In genomic region chr19:4352701-4353121, GRCh38 we compare ENCODE assay signal across 8 cellular contexts. TPM values are rescaled to one million over a fixed set of nuclear protein-coding genes. Genes with fewer than 3 reads are reported as not detected.
DNase-seq lines count a peak whose midpoint lies in the region; ATAC-seq, FAIRE-seq and TF ChIP-seq lines count a peak whose summit lies in the region.

No MANE protein-coding gene starts in this region.

- DNase-seq in Calu3 (peak; percentile 59), LHCN-M2 (ENCODE audit: low read depth) (peak; percentile 64), T-helper 1 cell (peak in 3 of 5 donors; percentile 27 to 47 (median 46)), body of pancreas (peak in 1 of 4 donors; percentile 51), keratinocyte (ENCODE audit: low read depth, low spot score) (no peak)
- peak in 2 of 3 experiments; percentile 49 to 57 for DNase-seq in stimulated activated CD4-positive, alpha-beta T cell treated with anti-CD3 and anti-CD28 coated beads, TNF-alpha, amount 100 ng/mL, for 24 hours (ENCODE audit: low read depth in 3 of 3)

- H3K36me3 Mint-ChIP-seq in Calu3 (ENCODE audit: insufficient read depth, unreplicated experiment), result peaks cover 9% of the 10 kb centered on the region

- H3K4me3 ChIP-seq in body of pancreas (no peak overlapping the region), keratinocyte (ENCODE audit: control insufficient read depth in 2 of 3, extremely low read depth in 1 of 3, insufficient read depth in 2 of 3, low read depth in 1 of 3, low read length in 3 of 3) (no peak overlapping the region)

- no peak overlapping the region for H3K4me2 ChIP-seq in keratinocyte (ENCODE audit: control insufficient read depth, extremely low read depth, insufficient read depth, low read depth, low read length)

- CTCF ChIA-PET in Calu3 (lab: Charles Lee), result interaction anchor here (0.6 to 2.0 kb wide), 13 partner anchors 10 to 1054 kb away, joined by 3 to 39 read pairs (median 4); partner anchors contain the start of genes CHAF1A and MPND

- H3K4me3 Mint-ChIP-seq in Calu3 (ENCODE audit: low read depth, unreplicated experiment), result no peak overlapping the region

- no peaks in the 10 kb centered on the region for H3K4me1 ChIP-seq in body of pancreas
- H3K4me1 ChIP-seq in keratinocyte (ENCODE audit: control insufficient read depth, extremely low read depth, insufficient read depth, low read length), result no peaks in the 10 kb centered on the region

- no peak for FAIRE-seq in keratinocyte (lab: Jason Lieb, UNC)

- H3K36me3 ChIP-seq in body of pancreas (replicated peaks in 1 of 2; ENCODE audit: insufficient read depth in 1 of 2, low read depth in 2 of 2), result no peaks in the 10 kb centered on the region
- no peaks in the 10 kb centered on the region for H3K36me3 ChIP-seq in keratinocyte (ENCODE audit: control insufficient read depth in 2 of 2, extremely low read depth in 1 of 2, insufficient read depth in 2 of 2, low read length in 2 of 2)

- TF ChIP-seq POLR2A in body of pancreas (IDR thresholded peaks at IDR 0.05), result no peak

- no peaks in the 10 kb centered on the region for H3K9me3 Mint-ChIP-seq in Calu3 (ENCODE audit: low read depth, unreplicated experiment)

- BruUV-seq in Calu3 (replicated peaks; lab: Mats Ljungman, UMichigan), result no TSS peak

- H3K9me3 ChIP-seq in body of pancreas (no peaks in the 10 kb centered on the region), keratinocyte (ENCODE audit: control insufficient read depth, low read depth, low read length) (no peaks in the 10 kb centered on the region)

- H3K27ac ChIP-seq in body of pancreas, result no peak overlapping the region
- no peak overlapping the region for H3K27ac ChIP-seq in keratinocyte (ENCODE audit: control insufficient read depth, insufficient read depth, low read length)

- ATAC-seq in body of pancreas (peak; percentile 67), GM18873 (IDR thresholded peaks at IDR 0.05; ENCODE audit: low FRiP score, unreplicated experiment) (no peak), GM18511 (IDR thresholded peaks at IDR 0.05; ENCODE audit: unreplicated experiment) (no peak)

- intact Hi-C loops in Calu3 (cut with micrococcal nuclease; ENCODE audit: unreplicated experiment), result loop anchor here (2.0 kb wide), 1 partner anchor 86 kb away; no protein-coding TSS in a partner anchor
- intact Hi-C loops in body of pancreas (cut with DNase I), result loop anchor here (5.0 kb wide), 1 partner anchor 85 kb away; no protein-coding TSS in a partner anchor

- WGBS in body of pancreas, 2 donors, result 33 to 35% methylated on average over 8 to 9 of the region's 9 CpGs

- H3K9ac ChIP-seq in keratinocyte (ENCODE audit: control insufficient read depth, extremely low read depth, insufficient read depth, low read length), result no peak overlapping the region

- dilution Hi-C loops in keratinocyte (cut with MboI; ENCODE audit: extremely low pct_ligation_motif_present, low sequenced_read_pairs), result no loop called here

- H3K27me3 ChIP-seq in body of pancreas, result no peaks in the 10 kb centered on the region
- no peaks in the 10 kb centered on the region for H3K27me3 ChIP-seq in keratinocyte (ENCODE audit: control insufficient read depth, extremely low read depth, insufficient read depth, low read length)

- H3K27ac Mint-ChIP-seq in Calu3 (ENCODE audit: unreplicated experiment), result no peak overlapping the region

- H3K79me2 ChIP-seq in keratinocyte (ENCODE audit: control insufficient read depth, insufficient read depth, low read length), result no peaks in the 10 kb centered on the region

- peak; percentile 68 for TF ChIP-seq CTCF in Calu3 (IDR thresholded peaks at IDR 0.05; ENCODE audit: unreplicated experiment)
- peak; percentile 43 to 97 (median 85) for TF ChIP-seq CTCF in body of pancreas (IDR thresholded peaks at IDR 0.05)
- peak; percentile 73 to 74 (median 74) for TF ChIP-seq CTCF in keratinocyte (optimal IDR thresholded peaks at IDR 0.05 in 1 of 3, IDR thresholded peaks at IDR 0.05 in 1 of 3, conservative IDR thresholded peaks at IDR 0.05 in 1 of 3; ENCODE audit: extremely low read depth in 1 of 3, insufficient read depth in 2 of 3, low read length in 3 of 3)

- no peaks in the 10 kb centered on the region for H3K4me1 Mint-ChIP-seq in Calu3 (ENCODE audit: low read depth, unreplicated experiment)

- no peaks in the 10 kb centered on the region for H4K20me1 ChIP-seq in keratinocyte (ENCODE audit: control insufficient read depth, extremely low read depth, insufficient read depth, low read length)

- no peak overlapping the region for H2AFZ ChIP-seq in keratinocyte (ENCODE audit: control insufficient read depth, low read length)

- H3K27me3 Mint-ChIP-seq in Calu3 (ENCODE audit: unreplicated experiment), result no peaks in the 10 kb centered on the region

- no peaks in the 10 kb centered on the region for H3K9me1 ChIP-seq in keratinocyte (ENCODE audit: control insufficient read depth, extremely low read depth, insufficient read depth, low read length)

RNA-seq across cellular contexts. Expression of gene MPND, which starts 9.3 kb away (rescaled TPM):
- total RNA-seq in Calu3 (2022), result 15.3 and 21.1 TPM in 2 replicates
- 1.2 and 5.1 TPM in 2 replicates for total RNA-seq in LHCN-M2 (2014; rRNA removed)
- polyA plus RNA-seq in LHCN-M2 (2012), result 15.1 TPM
- 1 to 10 TPM in 1 of 2 donors, under 1 TPM in 1; 0.99 to 7.5 TPM for total RNA-seq in body of pancreas
- 4.2 to 4.7 TPM (median 4.6 TPM) in 3 replicates for polyA plus RNA-seq in keratinocyte
- 2.8 TPM for polyA plus RNA-seq in keratinocyte (2011; ENCODE audit: low read depth)
- polyA plus RNA-seq in keratinocyte (2011; cell fraction: cytosol; rRNA removed), result 2.7 and 5.3 TPM in 2 replicates
- polyA plus RNA-seq in keratinocyte (2011; cell fraction: nucleus; rRNA removed), result 2.4 TPM in 2 replicates
- polyA plus RNA-seq in keratinocyte (2012; ENCODE audit: low replicate concordance), result 5.7 and 11.4 TPM in 2 replicates
- polyA minus RNA-seq in keratinocyte, result 2.0 to 7.9 TPM (median 2.3 TPM) in 3 replicates
- polyA minus RNA-seq in keratinocyte (2011; cell fraction: cytosol; rRNA and poly(A)+ RNA removed), result 8.1 TPM
- polyA minus RNA-seq in keratinocyte (2011; cell fraction: nucleus; rRNA and poly(A)+ RNA removed), result 0.85 and 2.7 TPM in 2 replicates

RNA-seq across cellular contexts. Expression of gene STAP2, which starts 14.1 kb away (rescaled TPM):
- total RNA-seq in Calu3 (2022), result 28.7 and 30.5 TPM in 2 replicates
- 1.1 and 2.9 TPM in 2 replicates for total RNA-seq in LHCN-M2 (2014; rRNA removed)
- polyA plus RNA-seq in LHCN-M2 (2012), result 3.8 TPM
- total RNA-seq in body of pancreas, result 10 to 100 TPM; 17.9 to 31.0 TPM
- 53.8 to 80.5 TPM (median 60.0 TPM) in 3 replicates for polyA plus RNA-seq in keratinocyte
- 70.3 TPM for polyA plus RNA-seq in keratinocyte (2011; ENCODE audit: low read depth)
- 37.9 and 84.3 TPM in 2 replicates for polyA plus RNA-seq in keratinocyte (2011; cell fraction: cytosol; rRNA removed)
- 70.9 and 84.1 TPM in 2 replicates for polyA plus RNA-seq in keratinocyte (2011; cell fraction: nucleus; rRNA removed)
- 54.3 and 57.7 TPM in 2 replicates for polyA plus RNA-seq in keratinocyte (2012; ENCODE audit: low replicate concordance)
- 38.9 to 51.1 TPM (median 39.6 TPM) in 3 replicates for polyA minus RNA-seq in keratinocyte
- polyA minus RNA-seq in keratinocyte (2011; cell fraction: cytosol; rRNA and poly(A)+ RNA removed), result 77.9 TPM
- polyA minus RNA-seq in keratinocyte (2011; cell fraction: nucleus; rRNA and poly(A)+ RNA removed), result 23.1 and 24.4 TPM in 2 replicates

RNA-seq across cellular contexts. Expression of gene SH3GL1, which starts 47.6 kb away (rescaled TPM):
- 40.7 and 42.0 TPM in 2 replicates for total RNA-seq in Calu3 (2022)
- total RNA-seq in LHCN-M2 (2014; rRNA removed), result 208 and 261 TPM in 2 replicates
- polyA plus RNA-seq in LHCN-M2 (2012), result 177 TPM
- total RNA-seq in body of pancreas, result 10 to 100 TPM; 20.4 to 22.6 TPM
- polyA plus RNA-seq in keratinocyte, result 47.4 to 61.0 TPM (median 52.7 TPM) in 3 replicates
- polyA plus RNA-seq in keratinocyte (2011; ENCODE audit: low read depth), result 51.2 TPM
- polyA plus RNA-seq in keratinocyte (2011; cell fraction: cytosol; rRNA removed), result 43.2 and 91.3 TPM in 2 replicates
- polyA plus RNA-seq in keratinocyte (2011; cell fraction: nucleus; rRNA removed), result 46.9 and 63.8 TPM in 2 replicates
- 82.6 and 89.6 TPM in 2 replicates for polyA plus RNA-seq in keratinocyte (2012; ENCODE audit: low replicate concordance)
- polyA minus RNA-seq in keratinocyte, result 27.5 to 75.2 TPM (median 36.8 TPM) in 3 replicates
- 106 TPM for polyA minus RNA-seq in keratinocyte (2011; cell fraction: cytosol; rRNA and poly(A)+ RNA removed)
- 26.8 and 27.0 TPM in 2 replicates for polyA minus RNA-seq in keratinocyte (2011; cell fraction: nucleus; rRNA and poly(A)+ RNA removed)

RNA-seq across cellular contexts. Expression of gene FSD1, which starts 48.3 kb away (rescaled TPM):
- 1.2 and 1.9 TPM in 2 replicates for total RNA-seq in Calu3 (2022)
- 11.7 and 13.8 TPM in 2 replicates for total RNA-seq in LHCN-M2 (2014; rRNA removed)
- polyA plus RNA-seq in LHCN-M2 (2012), result 3.5 TPM
- total RNA-seq in body of pancreas, result not detected
- 0.35 to 1.8 TPM (median 0.49 TPM) in 3 replicates for polyA plus RNA-seq in keratinocyte
- polyA plus RNA-seq in keratinocyte (2011; ENCODE audit: low read depth), result not detected
- 0.29 and 0.68 TPM in 2 replicates for polyA plus RNA-seq in keratinocyte (2011; cell fraction: cytosol; rRNA removed)
- polyA plus RNA-seq in keratinocyte (2011; cell fraction: nucleus; rRNA removed), result 0.68 and 0.70 TPM in 2 replicates
- 2.1 TPM in 1 of 2 replicates, not detected in the other for polyA plus RNA-seq in keratinocyte (2012; ENCODE audit: low replicate concordance)
- 0.49 to 4.0 TPM (median 2.3 TPM) in 3 replicates for polyA minus RNA-seq in keratinocyte
- polyA minus RNA-seq in keratinocyte (2011; cell fraction: cytosol; rRNA and poly(A)+ RNA removed), result not detected
- 0.70 and 0.74 TPM in 2 replicates for polyA minus RNA-seq in keratinocyte (2011; cell fraction: nucleus; rRNA and poly(A)+ RNA removed)

RNA-seq across cellular contexts. Expression of gene CHAF1A, which starts 49.7 kb away (rescaled TPM):
- total RNA-seq in Calu3 (2022) (37.2 and 43.3 TPM in 2 replicates), LHCN-M2 (2014; rRNA removed) (36.5 and 51.9 TPM in 2 replicates), body of pancreas (1 to 10 TPM; 3.4 to 6.3 TPM)
- 22.1 TPM for polyA plus RNA-seq in LHCN-M2 (2012)
- polyA plus RNA-seq in keratinocyte, result 5.2 to 12.5 TPM (median 10.6 TPM) in 3 replicates
- polyA plus RNA-seq in keratinocyte (2011; ENCODE audit: low read depth), result 4.8 TPM
- polyA plus RNA-seq in keratinocyte (2011; cell fraction: cytosol; rRNA removed), result 7.5 and 8.0 TPM in 2 replicates
- polyA plus RNA-seq in keratinocyte (2011; cell fraction: nucleus; rRNA removed), result 11.8 and 12.3 TPM in 2 replicates
- polyA plus RNA-seq in keratinocyte (2012; ENCODE audit: low replicate concordance), result 3.7 and 16.7 TPM in 2 replicates
- 5.1 to 11.2 TPM (median 8.9 TPM) in 3 replicates for polyA minus RNA-seq in keratinocyte
- polyA minus RNA-seq in keratinocyte (2011; cell fraction: cytosol; rRNA and poly(A)+ RNA removed), result 13.8 TPM
- 7.7 and 10.0 TPM in 2 replicates for polyA minus RNA-seq in keratinocyte (2011; cell fraction: nucleus; rRNA and poly(A)+ RNA removed)
